ENCODE assay signal across 8 cellular contexts in genomic region chr18:5376994-5377393, GRCh38.
"Had no signal": no experiment of that assay in that cellular context is flagged by ENCODE, and none has a peak within 500 bp of the region (broad histone marks: within the 10 kb centered on the region; RNA-seq: fewer than 3 reads in every experiment).

No MANE protein-coding gene starts in this region.

- ATAC-seq: GM23338, HCT116 had no signal

- H3K27ac Mint-ChIP-seq: GM23338, H9, HFFc6 had no signal

- DNase-seq: GM23248, GOT3, H7, H9, HCEC 1CT, HFFc6 had no signal

- H3K4me1 Mint-ChIP-seq: GM23338, H9 had no signal

- H3K9me3 Mint-ChIP-seq: GM23338, H9 had no signal

- H3K4me3 Mint-ChIP-seq: GM23338, H9, HFFc6 had no signal
